Comparison of ENCODE assay signal across 26 cellular contexts in genomic region chr3:10631224-10631623, GRCh38.
"Had no signal": no experiment of that assay in that cellular context is flagged by ENCODE, and none has a peak within 500 bp of the region (broad histone marks: within the 10 kb centered on the region; RNA-seq: fewer than 3 reads in every experiment).

No MANE protein-coding gene starts in this region.

- H3K27ac ChIP-seq: neutrophil, pancreas, psoas muscle, skin epidermis, stomach, thoracic aorta, thyroid gland, tibial nerve, upper lobe of left lung, vagina had no signal

- DNase-seq: naive thymus-derived CD8-positive, alpha-beta T cell; nephron progenitor cell; nucleus accumbens; pancreas; psoas muscle; right cardiac atrium; stimulated activated CD4-positive, alpha-beta T cell treated with anti-CD3 and anti-CD28 coated beads, Interleukin-15, amount 100 ng/mL, for 24 hours; stimulated activated CD4-positive, alpha-beta T cell treated with anti-CD3 and anti-CD28 coated beads, Interleukin-2, amount 100 ng/mL, for 24 hours; stimulated activated CD4-positive, alpha-beta T cell treated with anti-CD3 and anti-CD28 coated beads, Interleukin-2, amount 100 ng/mL, for 48 hours; stimulated activated CD4-positive, alpha-beta T cell treated with anti-CD3 and anti-CD28 coated beads, Interleukin-4, amount 100 ng/mL, for 24 hours; stimulated activated naive B cell treated with anti-CD40 and anti-IgM and Interleukin-4, amounts not matched to agents 10 μg/mL and 1 μg/mL and 100 μg/mL, for 72 hours; stimulated activated naive CD4-positive, alpha-beta T cell treated with Interleukin-2 at 50 U/mL for 16 hours; stomach; thyroid gland; trophoblast cell; upper lobe of left lung had no signal

- H3K4me1 ChIP-seq: pancreas, psoas muscle, stomach, thyroid gland, tibial nerve, upper lobe of left lung, vagina had no signal

- H3K27me3 ChIP-seq: neutrophil, thyroid gland, tibial nerve, upper lobe of left lung, vagina had no signal

- H3K36me3 ChIP-seq: neutrophil, pancreas, stomach, thoracic aorta, thyroid gland, tibial nerve, upper lobe of left lung, vagina had no signal

- ATAC-seq: naive thymus-derived CD8-positive, alpha-beta T cell; natural killer cell treated with Interleukin-12 subunit alpha and Interleukin-12 subunit beta and Interleukin-15 and Interleukin-18, amount 100 ng/mL, for 72 hours; pancreas; psoas muscle; right cardiac atrium; sciatic nerve; stimulated activated effector memory CD8-positive, alpha-beta T cell treated with anti-CD3 and anti-CD28 coated beads, Interleukin-12 subunit alpha, Interleukin-12 subunit beta, amount 100 ng/mL, for 72 hours; stimulated activated naive B cell treated with anti-CD40 and anti-IgM and Interleukin-4, amounts not matched to agents 10 μg/mL and 1 μg/mL and 100 μg/mL, for 72 hours had no signal

- FAIRE-seq: pancreas, urothelium cell line had no signal

- H3K4me3 ChIP-seq: pancreas, psoas muscle, skin epidermis, smooth muscle cell, stomach, thoracic aorta, thyroid gland, tibial nerve, upper lobe of left lung, vagina had no signal

- H3K9me3 ChIP-seq: neutrophil, pancreas, psoas muscle, thoracic aorta, thyroid gland, tibial nerve, upper lobe of left lung, vagina had no signal

- H3K4me2 ChIP-seq: smooth muscle cell had no signal
